8 cellular contexts compared by ENCODE assay signal in genomic region chr12:48999371-49000131, GRCh38. TPM values are rescaled to one million over a fixed set of nuclear protein-coding genes. Genes with fewer than 3 reads are reported as not detected.
A peak's percentile ranks its signal among the peaks of the same experiment; 100 is the strongest.
DNase-seq lines count a peak whose midpoint lies in the region; ATAC-seq and TF ChIP-seq lines count a peak whose summit lies in the region.

Gene DDN, minus strand, starts transcription at chr12:48999375. Its CDS starts 88 bp downstream, at chr12:48999287.

- intact Hi-C loops in natural killer cell (cut with micrococcal nuclease) = loop anchor here (5.0 kb wide), 2 partner anchors 43 to 67 kb away; no protein-coding TSS in a partner anchor

- peak within 1 kb of the TSS; percentile 79 for H3K4me3 Mint-ChIP-seq in natural killer cell

- no peak for TF ChIP-seq CTCF in AG09309 (IDR thresholded peaks at IDR 0.05; ENCODE audit: control insufficient read depth, insufficient read depth, low read depth, low read length, missing control alignments)
- no peak for TF ChIP-seq CTCF in NB4 (IDR thresholded peaks at IDR 0.05; ENCODE audit: low read depth, low read length)
- no peak for TF ChIP-seq CTCF in natural killer cell (IDR thresholded peaks at IDR 0.05)

- H3K27me3 Mint-ChIP-seq in natural killer cell (ENCODE audit: low read depth in 2 of 2) = peaks cover 27 to 59% of the 10 kb centered on the region in 2 donors

- H3K27ac Mint-ChIP-seq in natural killer cell = peak within 1 kb of the TSS in 1 of 2 donors; percentile 70

- H3K4me1 Mint-ChIP-seq in natural killer cell = peaks cover 29 to 55% of the 10 kb centered on the region in 2 donors

- peaks cover 17% of the 10 kb centered on the region for H3K36me3 Mint-ChIP-seq in natural killer cell

- DNase-seq in AG09309 (ENCODE audit: low read depth) (no peak), NB4 (ENCODE audit: low read depth) (peak; percentile 94), erythroblast (lab: John Stamatoyannopoulos, UW) (peak; percentile 62 to 76), natural killer cell (peak; percentile 37), NCI-H774 (lab: John Stamatoyannopoulos, UW) (no peak), mucosa of gallbladder (ENCODE audit: low spot score) (no peak)
- DNase-seq in activated CD8-positive, alpha-beta memory T cell treated with anti-CD3 and anti-CD28 coated beads for 24 hours = peak; percentile 76

- no peaks in the 10 kb centered on the region for H3K9me3 Mint-ChIP-seq in natural killer cell

- H3K4me3 ChIP-seq in AG09309 (ENCODE audit: control insufficient read depth, low read depth, low read length) = peak within 1 kb of the TSS; percentile 31
- H3K4me3 ChIP-seq in NB4 (ENCODE audit: low read depth, low read length) = peak within 1 kb of the TSS; percentile 78

- TF ChIP-seq POLR2A in NB4 (IDR thresholded peaks at IDR 0.05; ENCODE audit: extremely low read depth, insufficient read length) = peak; percentile 46
- TF ChIP-seq POLR2A in erythroblast (IDR thresholded peaks at IDR 0.05; ENCODE audit: low read length) = peak; percentile 9

- ATAC-seq in GM18861 (IDR thresholded peaks at IDR 0.05; ENCODE audit: unreplicated experiment) = peak; percentile 29
- ATAC-seq in natural killer cell = peak; percentile 40 to 49 (median 43)

RNA-seq across cellular contexts. Expression of gene DDN, which starts in this region (rescaled TPM):
- total RNA-seq in natural killer cell = 1 to 10 TPM; 1.1 to 3.4 (median 1.4) TPM
- total RNA-seq in mucosa of gallbladder = 0.06 TPM

Comparison
In these comparisons a context has a peak if more than half of its experiments do, and no peak if none do; other contexts are left out.
1. DNase-seq: peak in NB4 (single experiment), activated CD8-positive, alpha-beta memory T cell treated with anti-CD3 and anti-CD28 coated beads for 24 hours (single experiment), erythroblast (2 of 2) and natural killer cell (single experiment); none in AG09309 (single experiment), NCI-H774 (single experiment) and mucosa of gallbladder (single experiment).